ENCODE assay signal across 8 cellular contexts in genomic region chr20:62804021-62804631, GRCh38.
DNase-seq lines count a peak whose midpoint lies in the region; TF ChIP-seq lines count a peak whose summit lies in the region.

No MANE protein-coding gene starts in this region.

- H3K36me3 ChIP-seq in subcutaneous abdominal adipose tissue (ENCODE audit: control insufficient read depth in 5 of 5, insufficient read depth in 5 of 5, low read length in 5 of 5): peaks cover 0 to 42% (median 30%) of the 10 kb centered on the region in 5 donors

- no peaks in the 10 kb centered on the region for H3K27me3 ChIP-seq in subcutaneous abdominal adipose tissue (ENCODE audit: control insufficient read depth in 5 of 5, insufficient read depth in 4 of 5, low read length in 5 of 5)

- no peaks in the 10 kb centered on the region for H3K9me3 ChIP-seq in subcutaneous abdominal adipose tissue (ENCODE audit: control insufficient read depth in 5 of 5, low read length in 5 of 5)

- H3K9ac ChIP-seq in subcutaneous abdominal adipose tissue (ENCODE audit: low read length in 5 of 5): peak overlapping the region in 2 of 5 donors; percentile 17 to 35

- peak overlapping the region; percentile 78 for H3K4me3 ChIP-seq in WI38 (ENCODE audit: low read depth, low read length)
- H3K4me3 ChIP-seq in iPS-11a (ENCODE audit: low read depth, low read length): peak overlapping the region; percentile 47
- H3K4me3 ChIP-seq in subcutaneous abdominal adipose tissue (ENCODE audit: low read depth in 1 of 5, low read length in 5 of 5): peak overlapping the region; percentile 39 to 95 (median 57)

- TF ChIP-seq CTCF in WI38 (IDR thresholded peaks at IDR 0.05; ENCODE audit: low read depth, low read length): 0 out of 2 replicates have a peak, but pooled peaks have one; percentile 1

- peaks cover 7 to 39% (median 30%) of the 10 kb centered on the region in 5 donors for H3K4me1 ChIP-seq in subcutaneous abdominal adipose tissue (ENCODE audit: control insufficient read depth in 5 of 5, insufficient read depth in 5 of 5, low read length in 5 of 5)

- H3K27ac ChIP-seq in subcutaneous abdominal adipose tissue (ENCODE audit: low read depth, low read length): no peak overlapping the region

- DNase-seq in stimulated activated naive CD4-positive, alpha-beta T cell (lab: John Stamatoyannopoulos, UW): peak in 4 of 6 experiments; percentile 14 to 57 (median 38)
- DNase-seq in stimulated activated naive CD4-positive, alpha-beta T cell treated with Interleukin-2 at 50 U/mL for 16 hours (lab: John Stamatoyannopoulos, UW): no peak
- DNase-seq in DMS79 treated with DMSO at 0.1 percent for 48 hours (lab: John Stamatoyannopoulos, UW) (no peak), NCI-H226 (no peak)
- DNase-seq in stimulated activated CD4-positive, alpha-beta T cell treated with anti-CD3 and anti-CD28 coated beads, Interleukin-12 subunit alpha, Interleukin-12 subunit beta, amount 100 ng/mL, for 4 hours: no peak

Comparison
In these comparisons a context has a peak if more than half of its experiments do, and no peak if none do; other contexts are left out.
1. DNase-seq: peak in stimulated activated naive CD4-positive, alpha-beta T cell (4 of 6); none in stimulated activated naive CD4-positive, alpha-beta T cell treated with Interleukin-2 at 50 U/mL for 16 hours (single experiment), DMS79 treated with DMSO at 0.1 percent for 48 hours (single experiment), NCI-H226 (single experiment) and stimulated activated CD4-positive, alpha-beta T cell treated with anti-CD3 and anti-CD28 coated beads, Interleukin-12 subunit alpha, Interleukin-12 subunit beta, amount 100 ng/mL, for 4 hours (single experiment).
2. Peak in every context shown above with its lines, with median percentiles within 50 percentile points of each other: H3K4me3 ChIP-seq.